ENCODE assay signal across 8 cellular contexts in the genomic region with DNA sequence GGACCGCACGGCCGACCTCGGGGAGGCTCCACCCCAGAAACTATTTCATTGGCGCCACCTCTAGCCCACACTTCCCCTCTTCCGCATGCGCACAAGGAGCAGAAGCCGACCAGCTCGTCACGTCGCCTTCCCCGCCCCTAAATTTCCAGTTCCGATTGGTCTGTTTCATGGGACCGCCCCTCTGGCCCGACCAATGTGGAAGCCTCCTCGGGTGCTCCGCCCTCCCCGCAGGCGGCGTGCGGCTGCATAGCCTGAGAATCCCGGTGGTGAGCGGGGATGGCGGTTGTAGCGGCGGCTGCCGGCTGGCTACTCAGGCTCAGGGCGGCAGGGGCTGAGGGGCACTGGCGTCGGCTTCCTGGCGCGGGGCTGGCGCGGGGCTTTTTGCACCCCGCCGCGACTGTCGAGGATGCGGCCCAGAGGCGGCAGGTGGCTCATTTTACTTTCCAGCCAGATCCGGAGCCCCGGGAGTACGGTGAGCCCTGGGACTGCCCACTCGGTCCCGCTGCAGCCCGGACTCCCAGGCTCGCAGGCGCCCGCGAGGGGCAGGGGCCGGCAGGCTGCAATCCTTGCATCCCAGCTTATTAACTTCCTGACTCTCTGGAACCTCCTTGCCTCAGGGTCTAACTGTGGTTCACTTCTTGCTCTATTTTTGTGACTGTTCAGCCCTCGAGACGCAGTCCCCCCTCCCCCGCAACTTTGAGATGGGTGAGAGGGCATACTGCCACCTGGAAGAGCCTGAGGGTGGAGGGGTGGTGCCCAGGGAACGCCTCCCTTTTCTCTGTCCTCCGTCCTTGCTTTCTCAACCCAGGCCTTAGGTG. TPM values are rescaled to one million over a fixed set of nuclear protein-coding genes. Genes with fewer than 3 reads are reported as not detected.
DNase-seq lines count a peak whose midpoint lies in the region; ATAC-seq lines count a peak whose summit lies in the region.

A gene (plus strand): TSS at position 254 of the 818 bp plus-strand sequence. CDS start 23 bp downstream, at position 277.

- H3K36me3 Mint-ChIP-seq in activated naive CD4-positive, alpha-beta T cell treated with anti-CD3 and anti-CD28 coated beads, Interleukin-2, amount 50 U/mL, for 72 hours = peaks cover 7 to 10% of the 10 kb centered on the region in 2 donors

- peak within 1 kb of the TSS; percentile 46 for H3K27ac ChIP-seq in temporal lobe (ENCODE audit: low read depth, low read length)

- H3K27ac Mint-ChIP-seq in activated naive CD4-positive, alpha-beta T cell treated with anti-CD3 and anti-CD28 coated beads, Interleukin-2, amount 50 U/mL, for 72 hours = peak within 1 kb of the TSS; percentile 81

- H3K4me3 ChIP-seq in GM08714 (ENCODE audit: low read length) = peak within 1 kb of the TSS; percentile 83

- ATAC-seq in HG02610 (IDR thresholded peaks at IDR 0.05; ENCODE audit: unreplicated experiment) = peak; percentile 99
- peak; percentile 98 for ATAC-seq in activated naive CD4-positive, alpha-beta T cell treated with anti-CD3 and anti-CD28 coated beads, Interleukin-2, amount 50 U/mL, for 72 hours

- DNase-seq in NCI-H1092 treated with DMSO at 0.1 percent for 48 hours (lab: John Stamatoyannopoulos, UW) (peak; percentile 95), SKM-1 (lab: John Stamatoyannopoulos, UW; ENCODE audit: unreplicated experiment) (peak; percentile 97), glomerular endothelial cell (ENCODE audit: extremely low read depth, low read depth, low spot score) (peak; percentile 85), occipital lobe (lab: John Stamatoyannopoulos, UW) (peak; percentile 99)
- peak; percentile 95 to 99 for DNase-seq in activated naive CD4-positive, alpha-beta T cell treated with anti-CD3 and anti-CD28 coated beads, Interleukin-2, amount 50 U/mL, for 72 hours (ENCODE audit: low spot score in 2 of 2)

- peaks cover 0 to 3% of the 10 kb centered on the region in 2 donors for H3K9me3 Mint-ChIP-seq in activated naive CD4-positive, alpha-beta T cell treated with anti-CD3 and anti-CD28 coated beads, Interleukin-2, amount 50 U/mL, for 72 hours

RNA-seq across cellular contexts. Expression of the gene that starts here (rescaled TPM):
- total RNA-seq in activated naive CD4-positive, alpha-beta T cell treated with anti-CD3 and anti-CD28 coated beads, Interleukin-2, amount 50 U/mL, for 72 hours = 10 to 100 TPM; 15.2 to 20.5 TPM
- 9.7 and 10.6 TPM in 2 replicates for total RNA-seq in glomerular endothelial cell
- 19.8 TPM for total RNA-seq in occipital lobe
- total RNA-seq in temporal lobe = 10.8 TPM

Comparison
In these comparisons a context has a peak if more than half of its experiments do, and no peak if none do; other contexts are left out.
1. Peak in every context shown above with its lines: DNase-seq, ATAC-seq, H3K4me3 ChIP-seq and H3K27ac ChIP-seq.